ENCODE assay signal across 1 cellular context in genomic region chr7:80014507-80014906, GRCh38.
TF ChIP-seq lines count a peak whose summit lies in the region.

No MANE protein-coding gene starts in this region.

TF ChIP-seq in HepG2, 621 proteins besides CTCF, POLR2A, EP300 and RAD21 (continued from another document):
- no peak for TF ChIP-seq ZNF280D (CRISPR knock-in tag; IDR thresholded peaks at IDR 0.05)
- TF ChIP-seq ARNT2 (CRISPR knock-in tag; IDR thresholded peaks at IDR 0.05; ENCODE audit: low read depth), result no peak
- TF ChIP-seq HINFP (CRISPR knock-in tag; IDR thresholded peaks at IDR 0.05; ENCODE audit: low read depth), result no peak
- TF ChIP-seq ARID5B (CRISPR knock-in tag; IDR thresholded peaks at IDR 0.05), result no peak
- TF ChIP-seq ZNF775 (CRISPR knock-in tag; IDR thresholded peaks at IDR 0.05; ENCODE audit: borderline replicate concordance), result no peak
TF ChIP-seq in HepG2: peak in this region for 0.
